In the genomic region with DNA sequence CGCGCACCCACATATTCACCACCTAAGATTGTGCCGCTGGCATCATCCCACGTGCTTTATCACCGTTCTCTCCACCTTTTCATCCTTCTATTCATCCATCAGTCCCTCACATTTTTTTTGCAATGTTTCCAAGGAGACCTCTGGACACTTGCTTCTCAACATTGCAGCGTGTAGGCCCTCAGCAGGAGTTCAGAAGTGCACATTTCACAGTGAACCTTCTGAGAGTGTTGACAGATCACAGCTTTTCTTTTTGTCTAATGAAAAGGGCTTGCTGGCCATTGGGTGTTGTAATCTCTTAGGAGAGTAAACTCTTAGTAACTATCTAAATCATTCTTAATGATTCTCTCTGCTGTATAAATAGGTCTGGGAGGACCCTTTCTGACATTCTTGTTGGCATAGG, we compare ENCODE assay signal across 6 cellular contexts.
DNase-seq lines count a peak whose midpoint lies in the region; ATAC-seq and TF ChIP-seq lines count a peak whose summit lies in the region.
"Not testable (repeated sequence)": the region's sequence is repeated elsewhere in the genome, so short reads cannot be mapped to it uniquely, and the experiment has no call there.

No MANE protein-coding gene starts in this region.

- in situ Hi-C loops in Panc1 (cut with HindIII; ENCODE audit: low pct_unique_long_range_greater_than_20kb, low sequenced_read_pairs) = not testable (repeated sequence)

- not testable (repeated sequence) for H2AFZ ChIP-seq in OCI-LY7 (ENCODE audit: low read length)

- TSS peak; percentile 19 for BruUV-seq in Caco-2 (replicated peaks; lab: Mats Ljungman, UMichigan)
- BruUV-seq in OCI-LY7 (replicated peaks; lab: Mats Ljungman, UMichigan) = TSS peak; percentile 49
- BruUV-seq in Panc1 (replicated peaks; lab: Mats Ljungman, UMichigan) = TSS peak; percentile 45

- not testable (repeated sequence) for H3K9me2 ChIP-seq in OCI-LY7 (ENCODE audit: insufficient read depth, low read length)

- not testable (repeated sequence) for H3K4me2 ChIP-seq in OCI-LY7 (ENCODE audit: low read length)

- not testable (repeated sequence) for H3K4me3 ChIP-seq in Caco-2 (ENCODE audit: low read depth, low read length); OCI-LY7 (ENCODE audit: low read depth, low read length, poor library complexity, severe bottlenecking); Panc1 (ENCODE audit: low read depth in 2 of 2, low read length in 2 of 2); right cardiac atrium (ENCODE audit: low read length)

- WGBS in right cardiac atrium = no CpG with 5 or more reads among the region's 6 CpGs

- intact Hi-C loops in Caco-2 (cut with micrococcal nuclease; ENCODE audit: unreplicated experiment); OCI-LY7 (cut with micrococcal nuclease; ENCODE audit: unreplicated experiment); Panc1 (cut with micrococcal nuclease; ENCODE audit: unreplicated experiment); Right ventricle myocardium inferior (cut with DNase I); left cardiac atrium (cut with DNase I); right cardiac atrium (cut with DNase I): not testable (repeated sequence)

- not testable (repeated sequence) for H3K27me3 ChIP-seq in Caco-2 (replicated peaks; ENCODE audit: control insufficient read depth, insufficient read depth, low read length); Panc1 (ENCODE audit: control insufficient read depth, insufficient read depth, low read length); right cardiac atrium (ENCODE audit: control insufficient read depth, insufficient read depth)

- H3K79me2 ChIP-seq in OCI-LY7 (ENCODE audit: insufficient read depth, low read depth, low read length) = not testable (repeated sequence)

- not testable (repeated sequence) for H3K27ac Mint-ChIP-seq in Caco-2 (ENCODE audit: unreplicated experiment)

- CTCF ChIA-PET in Caco-2 (lab: Charles Lee); OCI-LY7 (lab: Charles Lee; ENCODE audit: unreplicated experiment); Panc1 (lab: Charles Lee): not testable (repeated sequence)

- H3K4me1 Mint-ChIP-seq in Caco-2 (ENCODE audit: low read depth, unreplicated experiment) = not testable (repeated sequence)

- not testable (repeated sequence) for H3K9me3 Mint-ChIP-seq in Caco-2 (ENCODE audit: unreplicated experiment)

- H3K36me3 Mint-ChIP-seq in Caco-2 (ENCODE audit: insufficient read depth, unreplicated experiment) = not testable (repeated sequence)

- H3K4me1 ChIP-seq in Caco-2; OCI-LY7 (ENCODE audit: insufficient read depth, low read length, poor library complexity, severe bottlenecking); Panc1 (ENCODE audit: control insufficient read depth, insufficient read depth, low read length); right cardiac atrium (ENCODE audit: control insufficient read depth, insufficient read depth, low read length): not testable (repeated sequence)

- H3K9me3 ChIP-seq in Caco-2; OCI-LY7 (ENCODE audit: low read length); Panc1 (ENCODE audit: control insufficient read depth, insufficient read depth, low read depth, low read length); right cardiac atrium (ENCODE audit: control insufficient read depth, low read length): not testable (repeated sequence)

- TF ChIP-seq CTCF in Caco-2 (IDR thresholded peaks at IDR 0.05; ENCODE audit: insufficient read depth in 1 of 2, low read depth in 1 of 2, low read length in 1 of 2, severe bottlenecking in 1 of 2, unreplicated experiment in 1 of 2); OCI-LY7 (conservative IDR thresholded peaks at IDR 0.05; ENCODE audit: low read length); Panc1 (IDR thresholded peaks at IDR 0.05): not testable (repeated sequence)

- POLR2A ChIA-PET in Caco-2 (lab: Charles Lee); OCI-LY7 (lab: Charles Lee); Panc1 (lab: Charles Lee): not testable (repeated sequence)

- not testable (repeated sequence) for H3K27me3 Mint-ChIP-seq in Caco-2 (ENCODE audit: insufficient read depth, unreplicated experiment)

- ATAC-seq in Panc1 = not testable (repeated sequence)
- ATAC-seq in Right ventricle myocardium inferior (peak; percentile 37), left cardiac atrium (peak; percentile 65 to 92), right cardiac atrium (peak; percentile 76 to 85)

- DNase-seq in Caco-2; OCI-LY7 (ENCODE audit: low spot score); Panc1 (ENCODE audit: low read depth, low spot score); Right ventricle myocardium inferior (ENCODE audit: missing footprints); left cardiac atrium; right cardiac atrium: not testable (repeated sequence)

- H3K4me3 Mint-ChIP-seq in Caco-2 (ENCODE audit: unreplicated experiment) = not testable (repeated sequence)

- H3K36me3 ChIP-seq in Caco-2 (ENCODE audit: control insufficient read depth, insufficient read depth, low read length); OCI-LY7 (ENCODE audit: insufficient read depth, low read length); Panc1 (ENCODE audit: control insufficient read depth, insufficient read depth, low read length): not testable (repeated sequence)

- H3K27ac ChIP-seq in OCI-LY7 (ENCODE audit: low read depth, low read length, poor library complexity, severe bottlenecking); Panc1 (ENCODE audit: low read length); right cardiac atrium (ENCODE audit: low read length): not testable (repeated sequence)

- H4K20me1 ChIP-seq in OCI-LY7 (ENCODE audit: insufficient read depth, low read length) = not testable (repeated sequence)
